24 cellular contexts compared by ENCODE assay signal in the genomic region with DNA sequence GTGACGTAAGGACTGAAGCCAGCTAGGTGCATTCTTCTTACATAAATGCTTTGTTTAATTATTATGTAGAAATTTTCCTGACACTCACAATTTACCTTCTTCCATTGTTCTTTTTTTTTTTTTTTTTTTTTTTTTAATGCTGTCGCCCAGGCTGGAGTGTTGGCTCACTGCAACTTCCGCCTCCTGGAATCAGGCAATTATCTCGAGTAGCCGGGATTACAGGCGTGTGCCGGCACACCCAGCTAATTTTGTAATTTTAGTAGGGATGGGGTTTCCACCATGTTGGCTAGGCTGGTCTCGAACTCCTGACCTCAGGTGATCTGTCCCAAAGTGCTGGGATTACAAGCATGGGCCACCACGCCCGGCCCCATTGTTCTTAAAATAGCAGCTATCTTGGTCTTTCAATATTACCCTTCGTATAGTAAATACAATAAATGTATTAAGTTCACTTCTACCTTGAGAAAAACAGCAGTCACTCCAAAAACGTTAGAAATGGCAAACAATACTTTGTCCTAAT. TPM values are rescaled to one million over a fixed set of nuclear protein-coding genes. Genes with fewer than 3 reads are reported as not detected.
DNase-seq lines count a peak whose midpoint lies in the region; ATAC-seq and TF ChIP-seq lines count a peak whose summit lies in the region.
"Had no signal": no experiment of that assay in that cellular context is flagged by ENCODE, and none has a peak within 500 bp of the region (broad histone marks: within the 10 kb centered on the region; RNA-seq: fewer than 3 reads in every experiment).

No MANE protein-coding gene starts in this region.

- H3K36me3 ChIP-seq in hepatocyte (replicated peaks; ENCODE audit: insufficient read depth, low read depth) (no peaks in the 10 kb centered on the region), mucosa of descending colon (ENCODE audit: low read depth) (no peaks in the 10 kb centered on the region), smooth muscle cell (ENCODE audit: low read depth) (peaks cover 19% of the 10 kb centered on the region), endodermal cell (ENCODE audit: control insufficient read depth, insufficient read depth, low read length) (peaks cover 75% of the 10 kb centered on the region)

- H3K27me3 ChIP-seq in hepatocyte = no peaks in the 10 kb centered on the region
- no peaks in the 10 kb centered on the region for H3K27me3 ChIP-seq in smooth muscle cell (ENCODE audit: low read depth)
- no peaks in the 10 kb centered on the region for H3K27me3 ChIP-seq in endodermal cell (ENCODE audit: control insufficient read depth, insufficient read depth, low read length, poor library complexity, severe bottlenecking)
- H3K27me3 ChIP-seq: BE2C, BLaER1 had no signal

- peaks cover 3% of the 10 kb centered on the region for H3K9me3 Mint-ChIP-seq in endodermal cell
- H3K9me3 Mint-ChIP-seq: CD4-positive, alpha-beta memory T cell; CD8-positive, alpha-beta memory T cell had no signal

- intact Hi-C loops in mucosa of descending colon (cut with DNase I, micrococcal nuclease) = no loop called here

- H3K27ac Mint-ChIP-seq in endodermal cell = no peak overlapping the region
- H3K27ac Mint-ChIP-seq: CD8-positive, alpha-beta memory T cell had no signal

- H3K36me3 Mint-ChIP-seq in endodermal cell (ENCODE audit: low read depth) = peaks cover 71% of the 10 kb centered on the region

- H3F3A ChIP-seq in smooth muscle cell (ENCODE audit: low read depth) = no peaks in the 10 kb centered on the region

- 89% methylated on average over 12 of the region's 12 CpGs for WGBS in hepatocyte (ENCODE audit: low lambda C conversion rate, missing lambda C conversion rate)
- WGBS in smooth muscle cell (ENCODE audit: low lambda C conversion rate) = 86% methylated on average over 12 of the region's 12 CpGs
- WGBS in endodermal cell (ENCODE audit: insufficient coverage in 1 of 2, insufficient read length in 1 of 2), 2 experiments = 96 to 100% methylated on average over 5 to 11 of the region's 12 CpGs

- H3K4me2 ChIP-seq in hepatocyte = peak overlapping the region; percentile 3
- no peak overlapping the region for H3K4me2 ChIP-seq in smooth muscle cell
- H3K4me2 ChIP-seq: BLaER1 had no signal

- H3K9ac ChIP-seq in smooth muscle cell (ENCODE audit: low read depth) (no peak overlapping the region), endodermal cell (ENCODE audit: extremely low read depth, low read length, poor library complexity, severe bottlenecking) (no peak overlapping the region)
- H3K9ac ChIP-seq: BLaER1 had no signal

- H2AFZ ChIP-seq in hepatocyte (no peak overlapping the region), smooth muscle cell (ENCODE audit: low read depth) (no peak overlapping the region)

- H3K9me3 ChIP-seq in hepatocyte (ENCODE audit: low read depth) = no peaks in the 10 kb centered on the region
- H3K9me3 ChIP-seq in mucosa of descending colon = no peaks in the 10 kb centered on the region
- H3K9me3 ChIP-seq in smooth muscle cell (replicated peaks; ENCODE audit: low read depth) = no peaks in the 10 kb centered on the region
- H3K9me3 ChIP-seq in endodermal cell (ENCODE audit: control insufficient read depth, low read length) = no peaks in the 10 kb centered on the region
- H3K9me3 ChIP-seq: BE2C had no signal

- no peak overlapping the region for H3K4me3 Mint-ChIP-seq in endodermal cell
- H3K4me3 Mint-ChIP-seq: CD14-positive monocyte; CD4-positive, alpha-beta memory T cell; CD4-positive, CD25-positive, alpha-beta regulatory T cell; CD8-positive, alpha-beta memory T cell had no signal

- H3K4me1 Mint-ChIP-seq in endodermal cell = no peaks in the 10 kb centered on the region

- no peaks in the 10 kb centered on the region for H4K20me1 ChIP-seq in hepatocyte (ENCODE audit: insufficient read depth, poor library complexity, severe bottlenecking)
- H4K20me1 ChIP-seq in smooth muscle cell (ENCODE audit: low read depth) = no peaks in the 10 kb centered on the region

- H3K27ac ChIP-seq in VCaP (peak overlapping the region; percentile 31; the same call in 1 of the 2 replicates), hepatocyte (peak overlapping the region; percentile 59), smooth muscle cell (ENCODE audit: low read depth) (peak overlapping the region; percentile 17), endodermal cell (ENCODE audit: low read depth, low read length) (no peak overlapping the region)
- H3K27ac ChIP-seq: BLaER1 had no signal

- DNase-seq in hepatocyte (ENCODE audit: low spot score) (no peak), mucosa of descending colon (peak in 2 of 3 donors; percentile 50 to 59), smooth muscle cell (lab: John Stamatoyannopoulos, UW; ENCODE audit: unreplicated experiment) (no peak), endodermal cell (no peak), GM03348 (ENCODE audit: low spot score) (no peak)
- no peak for DNase-seq in effector CD4-positive, alpha-beta T cell
- DNase-seq: 8988T; ACHN; C1 segment of cervical spinal cord; CD4-positive, alpha-beta memory T cell; CD4-positive, CD25-positive, alpha-beta regulatory T cell; CD8-positive, alpha-beta memory T cell; COR-L47; DMS 273 treated with DMSO at 0.1 percent for 48 hours; DMS153; DMS53; DMS79; DND-41; EL; GDM1 had no signal

- H3K4me1 ChIP-seq in hepatocyte (ENCODE audit: insufficient read depth) = no peaks in the 10 kb centered on the region
- no peaks in the 10 kb centered on the region for H3K4me1 ChIP-seq in mucosa of descending colon (ENCODE audit: low read depth)
- no peaks in the 10 kb centered on the region for H3K4me1 ChIP-seq in smooth muscle cell (ENCODE audit: low read depth)
- H3K4me1 ChIP-seq in endodermal cell (ENCODE audit: control insufficient read depth, insufficient read depth, low read length) = no peaks in the 10 kb centered on the region
- H3K4me1 ChIP-seq: BE2C, BLaER1 had no signal

- H3K79me2 ChIP-seq in hepatocyte (peaks cover 33% of the 10 kb centered on the region), smooth muscle cell (ENCODE audit: low read depth) (peaks cover 13% of the 10 kb centered on the region)

- H3K9me2 ChIP-seq in hepatocyte (replicated peaks; ENCODE audit: insufficient read depth) = no peaks in the 10 kb centered on the region

- H3K4me3 ChIP-seq in hepatocyte = no peak overlapping the region
- H3K4me3 ChIP-seq in mucosa of descending colon = no peak overlapping the region
- no peak overlapping the region for H3K4me3 ChIP-seq in smooth muscle cell
- no peak overlapping the region for H3K4me3 ChIP-seq in endodermal cell (ENCODE audit: low read length)
- H3K4me3 ChIP-seq: BLaER1 had no signal

- H3K27me3 Mint-ChIP-seq in endodermal cell (ENCODE audit: insufficient read depth) = no peaks in the 10 kb centered on the region
- H3K27me3 Mint-ChIP-seq: CD4-positive, alpha-beta memory T cell; CD4-positive, CD25-positive, alpha-beta regulatory T cell; CD8-positive, alpha-beta memory T cell had no signal

- peak; percentile 51 for ATAC-seq in mucosa of descending colon

- no peak for TF ChIP-seq CTCF in VCaP (conservative IDR thresholded peaks at IDR 0.05)
- TF ChIP-seq CTCF in hepatocyte (IDR thresholded peaks at IDR 0.05; ENCODE audit: poor library complexity) = no peak
- no peak for TF ChIP-seq CTCF in mucosa of descending colon (IDR thresholded peaks at IDR 0.05)
- TF ChIP-seq CTCF in smooth muscle cell (IDR thresholded peaks at IDR 0.05; ENCODE audit: borderline replicate concordance, insufficient read depth, poor library complexity, severe bottlenecking) = no peak
- TF ChIP-seq CTCF in endodermal cell (conservative IDR thresholded peaks at IDR 0.05) = no peak

RNA-seq across cellular contexts. Expression of a gene that starts 32.1 kb away (rescaled TPM):
- 96.7 and 97.7 TPM in 2 replicates for total RNA-seq in hepatocyte
- 60.5 and 72.1 TPM in 2 replicates for polyA plus RNA-seq in hepatocyte
- 10 to 100 TPM; 44.8 to 67.0 (median 65.3) TPM for total RNA-seq in mucosa of descending colon
- 77.9 and 83.7 TPM in 2 replicates for total RNA-seq in smooth muscle cell
- polyA plus RNA-seq in smooth muscle cell = 56.1 and 70.4 TPM in 2 replicates
- total RNA-seq in endodermal cell = 10 to 100 TPM; 75.1 to 87.7 TPM
- polyA plus RNA-seq in endodermal cell (2013, experiment 1 of 2) = 129 TPM
- polyA plus RNA-seq in endodermal cell (2013, experiment 2 of 2) = 117 TPM

RNA-seq across cellular contexts. Expression of a gene that starts 32.5 kb away (rescaled TPM):
- total RNA-seq in hepatocyte (42.5 and 48.0 TPM in 2 replicates), mucosa of descending colon (10 to 100 TPM; 19.5 to 25.8 (median 22.8) TPM), smooth muscle cell (28.0 and 36.5 TPM in 2 replicates), endodermal cell (10 to 100 TPM; 37.7 to 73.4 TPM)
- polyA plus RNA-seq in hepatocyte (30.7 and 31.5 TPM in 2 replicates), smooth muscle cell (24.0 and 25.5 TPM in 2 replicates)
- polyA plus RNA-seq in endodermal cell (2013, experiment 1 of 2) = 31.6 TPM
- polyA plus RNA-seq in endodermal cell (2013, experiment 2 of 2) = 28.4 TPM

Comparison
In these comparisons a context has a peak if more than half of its experiments do, and no peak if none do; other contexts are left out.
1. DNase-seq: peak in mucosa of descending colon (2 of 3); none in hepatocyte (single experiment), smooth muscle cell (single experiment), effector CD4-positive, alpha-beta T cell (single experiment), endodermal cell (single experiment) and GM03348 (single experiment).